ENCODE assay signal across 8 cellular contexts in the genomic region with DNA sequence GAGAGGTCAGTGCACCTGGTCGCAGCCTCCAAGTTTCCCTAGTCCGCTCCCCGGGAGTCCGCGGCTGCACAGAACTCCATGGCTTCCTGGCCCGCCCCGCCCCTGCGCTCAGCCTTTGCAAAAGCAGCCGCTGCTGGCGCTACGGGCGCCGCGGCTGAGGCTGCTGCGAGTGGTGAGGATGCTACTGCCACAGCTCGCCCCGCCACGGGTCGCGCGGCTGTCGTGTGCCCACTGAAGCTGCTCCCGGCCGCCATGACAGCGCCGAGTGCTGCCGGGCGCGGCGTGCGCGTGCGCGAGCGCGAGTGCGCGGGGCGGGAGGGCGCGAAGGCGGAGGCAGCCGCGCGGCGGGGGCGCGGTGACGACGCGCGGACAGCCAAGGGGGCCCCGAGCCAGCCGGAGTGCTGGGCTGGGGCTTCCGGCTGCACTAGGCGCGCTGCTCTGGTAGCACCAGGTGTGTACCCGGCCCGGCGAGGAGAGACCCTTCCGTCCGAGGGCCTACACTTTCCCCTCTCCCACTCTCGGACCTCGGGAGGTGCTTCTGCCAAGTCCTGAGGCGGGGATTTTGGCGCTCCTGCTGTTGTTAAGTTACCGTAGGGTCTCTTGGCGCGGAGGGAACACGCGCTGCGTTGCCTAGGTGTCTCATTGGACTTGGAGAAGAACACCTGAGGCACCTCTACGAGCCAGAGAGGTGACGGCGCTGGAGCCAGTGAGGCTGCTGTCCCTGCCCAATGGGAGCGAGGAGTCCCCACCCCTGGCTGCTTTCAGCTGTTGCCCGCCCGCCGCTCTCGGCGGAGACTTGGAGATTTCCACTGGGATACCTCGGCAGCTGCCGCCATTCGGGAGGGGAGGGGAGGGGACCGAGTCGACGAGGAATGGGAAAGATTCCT. TPM values are rescaled to one million over a fixed set of nuclear protein-coding genes. Genes with fewer than 3 reads are reported as not detected.
DNase-seq lines count a peak whose midpoint lies in the region; ATAC-seq lines count a peak whose summit lies in the region.

No MANE protein-coding gene starts in this region.

- peak overlapping the region; percentile 98 for H3K4me3 ChIP-seq in CD4-positive, CD25-positive, alpha-beta regulatory T cell (ENCODE audit: low read depth, low read length)
- H3K4me3 ChIP-seq in ectodermal cell (ENCODE audit: insufficient read depth, low read depth, low read length): peak overlapping the region; percentile 83

- peak overlapping the region; percentile 98 to 100 (median 100) for H3K4me3 Mint-ChIP-seq in CD4-positive, CD25-positive, alpha-beta regulatory T cell
- peak overlapping the region; percentile 100 for H3K4me3 Mint-ChIP-seq in activated CD4-positive, alpha-beta memory T cell treated with anti-CD3 and anti-CD28 coated beads for 36 hours

- no peaks in the 10 kb centered on the region for H3K27me3 Mint-ChIP-seq in CD4-positive, CD25-positive, alpha-beta regulatory T cell
- no peaks in the 10 kb centered on the region for H3K27me3 Mint-ChIP-seq in activated CD4-positive, alpha-beta memory T cell treated with anti-CD3 and anti-CD28 coated beads for 36 hours

- H3K9me3 ChIP-seq in CD4-positive, CD25-positive, alpha-beta regulatory T cell (ENCODE audit: control insufficient read depth in 2 of 2, low read length in 2 of 2): no peaks in the 10 kb centered on the region
- H3K9me3 ChIP-seq in ectodermal cell (ENCODE audit: control insufficient read depth, low read length): no peaks in the 10 kb centered on the region

- POLR2A ChIA-PET in activated CD4-positive, alpha-beta memory T cell treated with anti-CD3 and anti-CD28 coated beads for 36 hours (lab: Charles Lee): interaction anchor here (0.6 to 5.8 kb wide), 5 partner anchors 13 to 105 kb away, joined by 4 to 46 read pairs (median 7); a partner anchor contains a TSS

- H3K9me3 Mint-ChIP-seq in CD4-positive, CD25-positive, alpha-beta regulatory T cell: no peaks in the 10 kb centered on the region
- H3K9me3 Mint-ChIP-seq in activated CD4-positive, alpha-beta memory T cell treated with anti-CD3 and anti-CD28 coated beads for 36 hours: no peaks in the 10 kb centered on the region

- peaks cover 13 to 35% (median 26%) of the 10 kb centered on the region in 4 donors for H3K4me1 Mint-ChIP-seq in CD4-positive, CD25-positive, alpha-beta regulatory T cell
- peaks cover 23% of the 10 kb centered on the region for H3K4me1 Mint-ChIP-seq in activated CD4-positive, alpha-beta memory T cell treated with anti-CD3 and anti-CD28 coated beads for 36 hours (ENCODE audit: low read depth)

- peaks cover 40% of the 10 kb centered on the region for H3K4me1 ChIP-seq in CD4-positive, CD25-positive, alpha-beta regulatory T cell (ENCODE audit: control insufficient read depth, insufficient read depth, low read length, poor library complexity, severe bottlenecking)
- no peaks in the 10 kb centered on the region for H3K4me1 ChIP-seq in ectodermal cell (ENCODE audit: control insufficient read depth, insufficient read depth, low read length)

- H3K27me3 ChIP-seq in CD4-positive, CD25-positive, alpha-beta regulatory T cell (ENCODE audit: control insufficient read depth, insufficient read depth, low read length): peaks cover 2% of the 10 kb centered on the region
- no peaks in the 10 kb centered on the region for H3K27me3 ChIP-seq in ectodermal cell (ENCODE audit: control insufficient read depth, insufficient read depth, low read length, poor library complexity, severe bottlenecking)

- H3K27ac Mint-ChIP-seq in CD4-positive, CD25-positive, alpha-beta regulatory T cell: peak overlapping the region; percentile 91 to 99 (median 99)
- peak overlapping the region; percentile 95 for H3K27ac Mint-ChIP-seq in activated CD4-positive, alpha-beta memory T cell treated with anti-CD3 and anti-CD28 coated beads for 36 hours

- CTCF ChIA-PET in activated CD4-positive, alpha-beta memory T cell treated with anti-CD3 and anti-CD28 coated beads for 36 hours (lab: Charles Lee): interaction anchor here (0.7 kb wide), 2 partner anchors 55 to 83 kb away, joined by 4 to 6 read pairs; no protein-coding TSS in a partner anchor

- no peaks in the 10 kb centered on the region for H3K36me3 Mint-ChIP-seq in CD4-positive, CD25-positive, alpha-beta regulatory T cell
- H3K36me3 Mint-ChIP-seq in activated CD4-positive, alpha-beta memory T cell treated with anti-CD3 and anti-CD28 coated beads for 36 hours: peaks cover 9% of the 10 kb centered on the region

- peak; percentile 75 to 90 (median 88) for DNase-seq in CD4-positive, CD25-positive, alpha-beta regulatory T cell
- DNase-seq in NCI-H526 treated with DMSO at 0.1 percent for 48 hours (lab: John Stamatoyannopoulos, UW) (peak; percentile 91), lung microvascular endothelial cell (ENCODE audit: low read depth in 2 of 2) (peak; percentile 75 to 79)
- DNase-seq in activated CD4-positive, alpha-beta memory T cell treated with anti-CD3 and anti-CD28 coated beads for 36 hours: peak; percentile 87
- peak; percentile 62 to 70 (median 66) for DNase-seq in stimulated activated CD4-positive, alpha-beta T cell treated with anti-CD3 and anti-CD28 coated beads, TNF-alpha, amount 100 ng/mL, for 4 hours (ENCODE audit: low read depth in 3 of 3)

- no peaks in the 10 kb centered on the region for H3K36me3 ChIP-seq in CD4-positive, CD25-positive, alpha-beta regulatory T cell (ENCODE audit: control insufficient read depth, insufficient read depth, low read length)
- H3K36me3 ChIP-seq in ectodermal cell (ENCODE audit: control insufficient read depth, insufficient read depth, low read length): no peaks in the 10 kb centered on the region

- H3K27ac ChIP-seq in CD4-positive, CD25-positive, alpha-beta regulatory T cell (ENCODE audit: insufficient read depth, low read length, poor library complexity, severe bottlenecking): peak overlapping the region; percentile 94
- H3K27ac ChIP-seq in ectodermal cell (ENCODE audit: insufficient read depth, low read depth, low read length, poor library complexity, severe bottlenecking): peak overlapping the region; percentile 88

- ATAC-seq in CD4-positive, CD25-positive, alpha-beta regulatory T cell (ENCODE audit: low read depth in 2 of 2): peak; percentile 85 to 86
- ATAC-seq in GM19395 (IDR thresholded peaks at IDR 0.05; ENCODE audit: unreplicated experiment) (peak; percentile 63), HG03520 (IDR thresholded peaks at IDR 0.05; ENCODE audit: unreplicated experiment) (peak; percentile 77)

- WGBS in ectodermal cell, 2 experiments: 0% methylated on average over 87 of the region's 87 CpGs

- intact Hi-C loops in activated CD4-positive, alpha-beta memory T cell treated with anti-CD3 and anti-CD28 coated beads for 36 hours (cut with micrococcal nuclease): loop anchor here (1.0 to 5.0 kb wide), 6 partner anchors 15 to 746 kb away; a partner anchor contains a TSS

RNA-seq across cellular contexts. Expression of a gene that starts 0.6 kb away (rescaled TPM):
- total RNA-seq in CD4-positive, CD25-positive, alpha-beta regulatory T cell: 95.3 TPM
- 10 to 100 TPM; 23.0 to 26.9 (median 24.5) TPM for polyA plus RNA-seq in CD4-positive, CD25-positive, alpha-beta regulatory T cell
- total RNA-seq in activated CD4-positive, alpha-beta memory T cell treated with anti-CD3 and anti-CD28 coated beads for 36 hours: 10 to 100 TPM; 62.4 to 63.7 TPM
- 53.5 TPM for polyA plus RNA-seq in ectodermal cell (2013, experiment 1 of 4)
- polyA plus RNA-seq in ectodermal cell (2013, experiment 2 of 4): 69.1 TPM
- 38.7 TPM for polyA plus RNA-seq in ectodermal cell (2013, experiment 3 of 4)
- polyA plus RNA-seq in ectodermal cell (2013, experiment 4 of 4): 45.4 TPM
- total RNA-seq in lung microvascular endothelial cell: 31.0 and 37.9 TPM in 2 replicates

Comparison
In these comparisons a context has a peak if more than half of its experiments do, and no peak if none do; other contexts are left out.
1. Peak in every context shown above with its lines: DNase-seq, ATAC-seq, H3K4me3 ChIP-seq and H3K27ac ChIP-seq.